15 cellular contexts compared by ENCODE assay signal in the genomic region with DNA sequence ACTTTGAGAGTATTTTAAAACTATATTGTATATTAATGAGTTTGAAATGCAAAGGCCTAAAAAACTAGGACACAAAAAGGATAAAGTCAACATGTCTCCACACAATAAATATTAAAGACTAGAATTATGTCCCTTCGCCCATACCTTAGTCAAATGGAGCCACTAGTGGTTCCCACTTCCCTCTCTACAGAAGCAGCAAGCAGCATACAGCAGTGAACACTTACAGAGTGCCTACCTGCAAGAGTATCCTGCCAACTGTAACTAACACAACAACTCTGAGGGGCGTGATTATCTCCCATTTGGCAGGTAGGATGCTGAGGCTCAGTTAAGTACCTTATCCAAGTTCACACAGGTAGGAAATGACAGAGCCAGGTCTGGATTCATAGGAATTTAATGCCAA.
"Had no signal": no experiment of that assay in that cellular context is flagged by ENCODE, and none has a peak within 500 bp of the region (broad histone marks: within the 10 kb centered on the region; RNA-seq: fewer than 3 reads in every experiment).

No MANE protein-coding gene starts in this region.

- H3K27me3 ChIP-seq: dorsolateral prefrontal cortex, pancreas, thyroid gland had no signal

- DNase-seq: activated CD8-positive, alpha-beta T cell treated with anti-CD3 and anti-CD28 coated beads for 36 hours; activated naive CD4-positive, alpha-beta T cell; activated naive CD8-positive, alpha-beta T cell treated with anti-CD3 and anti-CD28 coated beads for 36 hours; activated T-cell treated with anti-CD3 and anti-CD28 coated beads, Interleukin-2, amount 50 U/mL, for 1 hour; amniotic stem cell; caudate nucleus; dorsolateral prefrontal cortex; mesendoderm; naive thymus-derived CD4-positive, alpha-beta T cell; pancreas; stimulated activated naive CD4-positive, alpha-beta T cell treated with Interleukin-2 at 50 U/mL for 16 hours had no signal

- FAIRE-seq: colon, pancreas had no signal

- ATAC-seq: activated CD8-positive, alpha-beta T cell treated with anti-CD3 and anti-CD28 coated beads for 36 hours; activated T-helper 17 cell treated with anti-CD3 and anti-CD28 coated beads, Interleukin-2, amount 50 U/mL, for 72 hours; naive thymus-derived CD4-positive, alpha-beta T cell; pancreas had no signal

- H3K9me3 ChIP-seq: pancreas, thyroid gland had no signal

- H3K27me3 Mint-ChIP-seq: activated CD4-positive, alpha-beta T cell treated with anti-CD3 and anti-CD28 coated beads, Interleukin-2, amount 10 ng/mL, durations not matched to agents 24 days and 14 days; activated CD8-positive, alpha-beta T cell treated with anti-CD3 and anti-CD28 coated beads for 36 hours; activated naive CD8-positive, alpha-beta T cell treated with anti-CD3 and anti-CD28 coated beads for 36 hours; activated T-helper 17 cell treated with anti-CD3 and anti-CD28 coated beads, Interleukin-2, amount 50 U/mL, for 72 hours; naive thymus-derived CD4-positive, alpha-beta T cell had no signal

- H3K4me3 ChIP-seq: dorsolateral prefrontal cortex, pancreas, thyroid gland had no signal

- H3K9me3 Mint-ChIP-seq: activated CD4-positive, alpha-beta T cell treated with anti-CD3 and anti-CD28 coated beads, Interleukin-2, amount 10 ng/mL, durations not matched to agents 24 days and 14 days; activated CD8-positive, alpha-beta T cell treated with anti-CD3 and anti-CD28 coated beads for 36 hours; activated naive CD8-positive, alpha-beta T cell treated with anti-CD3 and anti-CD28 coated beads for 36 hours; activated T-helper 17 cell treated with anti-CD3 and anti-CD28 coated beads, Interleukin-2, amount 50 U/mL, for 72 hours; naive thymus-derived CD4-positive, alpha-beta T cell had no signal

- H3K36me3 ChIP-seq: pancreas, thyroid gland had no signal

- H3K27ac Mint-ChIP-seq: activated CD4-positive, alpha-beta T cell treated with anti-CD3 and anti-CD28 coated beads, Interleukin-2, amount 10 ng/mL, durations not matched to agents 24 days and 14 days; activated CD8-positive, alpha-beta T cell treated with anti-CD3 and anti-CD28 coated beads for 36 hours; activated naive CD8-positive, alpha-beta T cell treated with anti-CD3 and anti-CD28 coated beads for 36 hours; activated T-helper 17 cell treated with anti-CD3 and anti-CD28 coated beads, Interleukin-2, amount 50 U/mL, for 72 hours had no signal

- H3K4me3 Mint-ChIP-seq: activated CD4-positive, alpha-beta T cell treated with anti-CD3 and anti-CD28 coated beads, Interleukin-2, amount 10 ng/mL, durations not matched to agents 24 days and 14 days; activated CD8-positive, alpha-beta T cell treated with anti-CD3 and anti-CD28 coated beads for 36 hours; activated naive CD8-positive, alpha-beta T cell treated with anti-CD3 and anti-CD28 coated beads for 36 hours; activated T-helper 17 cell treated with anti-CD3 and anti-CD28 coated beads, Interleukin-2, amount 50 U/mL, for 72 hours; naive thymus-derived CD4-positive, alpha-beta T cell had no signal

- H3K27ac ChIP-seq: dorsolateral prefrontal cortex, pancreas, thyroid gland had no signal
